ENCODE assay signal across 36 cellular contexts in the genomic region with DNA sequence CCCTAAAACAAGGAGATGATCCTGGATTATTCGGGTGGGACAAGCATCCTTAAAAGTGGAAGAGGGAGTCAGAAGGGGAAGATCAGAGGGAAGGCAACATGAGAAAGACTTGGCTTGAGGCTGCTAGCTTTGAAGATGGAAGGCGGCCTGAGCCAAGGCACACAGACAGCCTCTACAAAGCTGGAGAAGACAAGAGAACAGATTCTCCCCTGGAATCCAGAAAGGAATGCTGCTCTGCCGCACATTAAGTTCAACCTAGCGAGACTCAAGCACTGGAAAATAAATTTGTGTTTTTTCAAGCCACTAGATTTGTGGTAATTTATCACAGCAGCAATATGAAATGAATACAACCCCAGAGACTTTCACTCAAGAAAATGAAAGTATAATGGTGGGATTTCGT. TPM values are rescaled to one million over a fixed set of nuclear protein-coding genes. Genes with fewer than 3 reads are reported as not detected.
"Had no signal": no experiment of that assay in that cellular context is flagged by ENCODE, and none has a peak within 500 bp of the region (broad histone marks: within the 10 kb centered on the region; RNA-seq: fewer than 3 reads in every experiment).

No MANE protein-coding gene starts in this region.

- H2AFZ ChIP-seq: hepatocyte had no signal

- DNase-seq: activated CD4-positive, alpha-beta T cell treated with anti-CD3 and anti-CD28 coated beads for 4 hours; activated CD4-positive, alpha-beta T cell treated with anti-CD3 and anti-CD28 coated beads, Interleukin-2, amount 50 U/mL, for 4 hours; activated CD4-positive, CD25-positive, alpha-beta regulatory T cell; activated effector memory CD4-positive, alpha-beta T cell treated with Interleukin-2 at 50 U/mL for 16 hours; activated naive CD4-positive, alpha-beta T cell treated with Interleukin-2 at 50 U/mL for 16 hours; activated T-cell treated with anti-CD3 and anti-CD28 coated beads for 4 hours; activated T-cell treated with anti-CD3 and anti-CD28 coated beads, Interleukin-2, amount 50 U/mL, for 72 hours; brain microvascular endothelial cell; caudate nucleus; left lung; lower lobe of right lung; mesendoderm; nephron progenitor cell; pancreas; psoas muscle; sigmoid colon; small intestine; stimulated activated CD4-positive, alpha-beta T cell treated with anti-CD3 and anti-CD28 coated beads, Interleukin-1b, Interleukin-23, amount 100 ng/mL, for 48 hours; stimulated activated CD4-positive, alpha-beta T cell treated with anti-CD3 and anti-CD28 coated beads, Interleukin-4, amount 100 ng/mL, for 4 hours; stimulated activated CD8-positive, alpha-beta memory T cell treated with anti-CD3 and anti-CD28 coated beads, Interleukin-4, amount 100 ng/mL, for 48 hours; stimulated activated naive CD8-positive, alpha-beta T cell treated with anti-CD3 and anti-CD28 coated beads, Interleukin-15, amount 100 ng/mL, for 72 hours; substantia nigra; T-cell had no signal

- H3K36me3 ChIP-seq: brain microvascular endothelial cell, gastroesophageal sphincter, left lung, lower lobe of right lung, neutrophil, pancreas, sigmoid colon had no signal

- H3K27ac ChIP-seq: brain microvascular endothelial cell, gastroesophageal sphincter, hepatocyte, left lung, lower lobe of right lung, neutrophil, pancreas, psoas muscle, sigmoid colon had no signal

- H3K4me2 ChIP-seq: hepatocyte had no signal

- FAIRE-seq: astrocyte, endothelial cell of umbilical vein, pancreas, small intestine had no signal

- H3K4me1 ChIP-seq: gastroesophageal sphincter, left lung, lower lobe of right lung, pancreas, psoas muscle, sigmoid colon had no signal

- ATAC-seq: activated T-cell treated with anti-CD3 and anti-CD28 coated beads, Interleukin-2, amount 50 U/mL, for 72 hours; gastroesophageal sphincter; left lung; lower lobe of right lung; pancreas; psoas muscle; stimulated activated memory B cell treated with anti-CD40 and anti-IgM and Interleukin-4, amounts not matched to agents 10 μg/mL and 1 μg/mL and 100 μg/mL, for 72 hours; stimulated activated naive CD8-positive, alpha-beta T cell treated with anti-CD3 and anti-CD28 coated beads, Interleukin-15, amount 100 ng/mL, for 72 hours; T-cell had no signal

- H3K9me3 ChIP-seq: gastroesophageal sphincter, left lung, lower lobe of right lung, neutrophil, pancreas, psoas muscle, sigmoid colon had no signal

- H3K27me3 ChIP-seq: brain microvascular endothelial cell, gastroesophageal sphincter, hepatocyte, left lung, neutrophil, pancreas, sigmoid colon had no signal

- H3K79me2 ChIP-seq: hepatocyte had no signal

- H3K4me3 ChIP-seq: gastroesophageal sphincter, hepatocyte, left lung, lower lobe of right lung, pancreas, psoas muscle, sigmoid colon had no signal

RNA-seq across cellular contexts. Expression of gene SLC36A3, which starts 17.9 kb away (rescaled TPM):
- total RNA-seq: astrocyte, chondrocyte, endothelial cell of umbilical vein, fibroblast of lung, fibroblast of villous mesenchyme, gastroesophageal sphincter, hepatocyte, kidney epithelial cell, left lung, lower lobe of right lung, mucosa of gallbladder, pancreas, psoas muscle, sigmoid colon, T-cell, ureter had no signal
- polyA plus RNA-seq: endothelial cell of umbilical vein, esophagus, fibroblast of lung, hepatocyte, pancreas, psoas muscle, sigmoid colon, small intestine had no signal
